ENCODE assay signal across 20 cellular contexts in the genomic region with DNA sequence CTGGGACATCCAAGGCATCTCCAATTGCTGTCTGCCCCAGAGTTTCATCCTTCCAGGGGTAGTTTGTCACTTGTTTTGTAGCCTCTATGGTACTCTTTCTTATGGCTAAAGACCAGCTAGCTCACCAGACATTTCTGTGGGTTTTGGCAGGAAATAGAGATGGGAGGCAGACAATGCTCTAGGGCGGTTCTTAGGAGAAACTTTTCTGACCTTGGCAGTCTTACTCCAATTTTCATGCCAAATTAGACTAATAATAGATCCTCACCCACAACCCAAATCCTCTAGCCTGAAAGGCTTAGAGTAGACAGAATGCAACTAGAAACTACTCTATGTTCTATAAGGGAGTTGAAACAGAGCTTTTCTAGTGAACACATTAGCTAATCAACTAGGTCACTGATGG.
DNase-seq lines count a peak whose midpoint lies in the region; ATAC-seq, FAIRE-seq and TF ChIP-seq lines count a peak whose summit lies in the region.
"Had no signal": no experiment of that assay in that cellular context is flagged by ENCODE, and none has a peak within 500 bp of the region (broad histone marks: within the 10 kb centered on the region; RNA-seq: fewer than 3 reads in every experiment).

No MANE protein-coding gene starts in this region.

- H3K56ac ChIP-seq in H1 (replicated peaks; ENCODE audit: insufficient read length, low read depth, low read length) = no peak overlapping the region

- H3K36me3 ChIP-seq in heart right ventricle (no peaks in the 10 kb centered on the region), SK-N-MC (ENCODE audit: insufficient read depth, low read length) (no peaks in the 10 kb centered on the region), H1 (ENCODE audit: control insufficient read depth in 2 of 4, insufficient read depth in 4 of 4, low read length in 3 of 4) (no peaks in the 10 kb centered on the region), skeletal muscle tissue (ENCODE audit: control insufficient read depth in 3 of 3, insufficient read depth in 3 of 3, low read length in 3 of 3) (no peaks in the 10 kb centered on the region)
- H3K36me3 ChIP-seq: colonic mucosa, SJSA1, upper lobe of right lung had no signal

- intact Hi-C loops in heart right ventricle (cut with DNase I) (loop anchor here (5.0 to 10.0 kb wide), 7 partner anchors 242 to 535 kb away; a partner anchor contains a TSS), Right ventricle myocardium inferior (cut with DNase I) (no loop called here)

- no peak overlapping the region for H3K23ac ChIP-seq in H1 (ENCODE audit: insufficient read length)

- peak overlapping the region; percentile 3 for H4K91ac ChIP-seq in H1 (replicated peaks; ENCODE audit: insufficient read length, low read length)

- H4K8ac ChIP-seq in H1 (ENCODE audit: extremely low read depth, insufficient read depth, low read length) = no peak overlapping the region

- no peak overlapping the region for H3K4me3 ChIP-seq in heart right ventricle
- no peak overlapping the region for H3K4me3 ChIP-seq in SK-N-MC
- H3K4me3 ChIP-seq in H1 (ENCODE audit: extremely low read depth in 1 of 4, insufficient read depth in 2 of 4, low read depth in 3 of 4, low read length in 4 of 4) = no peak overlapping the region
- peak overlapping the region in 1 of 3 donors; percentile 10 for H3K4me3 ChIP-seq in skeletal muscle tissue (ENCODE audit: low read length in 3 of 3)
- H3K4me3 ChIP-seq: colonic mucosa, SJSA1, upper lobe of right lung had no signal

- WGBS in heart right ventricle, 2 donors = 5 to 11% methylated on average over 1 of the region's 1 CpG
- 90% methylated on average over 1 of the region's 1 CpG; no CpG with 5 or more reads in 1 of the 2 experiments for WGBS in H1 (ENCODE audit: extremely low coverage in 1 of 2, insufficient coverage in 1 of 2, insufficient read length in 1 of 2, insufficient replicate concordance in 2 of 2, low coverage in 1 of 2, low lambda C conversion rate in 2 of 2, missing lambda C conversion rate in 1 of 2), 2 experiments

- H3K9ac ChIP-seq in SK-N-MC (ENCODE audit: insufficient read length) = no peak overlapping the region
- no peak overlapping the region for H3K9ac ChIP-seq in H1 (replicated peaks in 1 of 4; ENCODE audit: extremely low read depth in 1 of 4, low read depth in 3 of 4, low read length in 3 of 4)
- no peak overlapping the region for H3K9ac ChIP-seq in skeletal muscle tissue (ENCODE audit: low read depth in 1 of 3, low read length in 3 of 3)

- H2BK15ac ChIP-seq in H1 (ENCODE audit: low read length) = no peak overlapping the region

- H3K4me1 ChIP-seq in heart right ventricle = peaks cover 7 to 37% (median 30%) of the 10 kb centered on the region in 9 donors
- H3K4me1 ChIP-seq in H1 (replicated peaks in 1 of 4; ENCODE audit: control insufficient read depth in 3 of 4, insufficient read depth in 4 of 4, low read length in 3 of 4) = peaks cover 0 to 9% (median 3%) of the 10 kb centered on the region in 4 experiments; a peak in 4 of 7 replicates
- peaks cover 12 to 27% (median 19%) of the 10 kb centered on the region in 3 donors for H3K4me1 ChIP-seq in skeletal muscle tissue (ENCODE audit: control insufficient read depth in 3 of 3, insufficient read depth in 3 of 3, low read length in 3 of 3)

- no peaks in the 10 kb centered on the region; a peak in 1 of 4 replicates for H3K79me2 ChIP-seq in H1 (ENCODE audit: control insufficient read depth in 1 of 2, insufficient read depth in 2 of 2, low read length in 2 of 2)

- ATAC-seq in heart right ventricle (peak in 5 of 8 donors; percentile 27 to 47 (median 33)), Right ventricle myocardium inferior (no peak), HG03095 (IDR thresholded peaks at IDR 0.05; ENCODE audit: unreplicated experiment) (no peak)
- ATAC-seq: CD8-positive, alpha-beta T cell; HCT116; stimulated activated naive B cell treated with anti-CD40 and anti-IgM and Interleukin-4, amounts not matched to agents 10 μg/mL and 1 μg/mL and 100 μg/mL, for 72 hours; upper lobe of right lung had no signal

- CTCF ChIA-PET in H1 (lab: Charles Lee; ENCODE audit: partially characterized antibody) = interaction anchor here (1.1 to 5.2 kb wide), 11 partner anchors 9 to 572 kb away, joined by 3 to 25 read pairs (median 4); no protein-coding TSS in a partner anchor

- H3K23me2 ChIP-seq in H1 (ENCODE audit: low read depth, low read length) = no peaks in the 10 kb centered on the region

- no peak for TF ChIP-seq POLR2A in H1 (IDR thresholded peaks at IDR 0.05; ENCODE audit: control extremely low read depth in 1 of 2, low read depth in 2 of 2, low read length in 2 of 2)

- TF ChIP-seq RAD21 in H1 (IDR thresholded peaks at IDR 0.05 in 1 of 2, conservative IDR thresholded peaks at IDR 0.05 in 1 of 2; ENCODE audit: low read depth in 2 of 2, low read length in 2 of 2) = no peak

- no peaks in the 10 kb centered on the region for H3K79me1 ChIP-seq in H1 (ENCODE audit: low read depth, low read length)

- FAIRE-seq in H1 (lab: Jason Lieb, UNC) = no peak
- FAIRE-seq: A204.1, GM12892 had no signal

- no peak overlapping the region for H3K14ac ChIP-seq in H1 (ENCODE audit: insufficient read length)

- no peaks in the 10 kb centered on the region for H3K9me3 ChIP-seq in heart right ventricle
- no peaks in the 10 kb centered on the region for H3K9me3 ChIP-seq in SK-N-MC (ENCODE audit: low read depth, low read length)
- H3K9me3 ChIP-seq in H1 (ENCODE audit: insufficient read depth in 2 of 2, low read depth in 1 of 2, low read length in 1 of 2) = no peaks in the 10 kb centered on the region
- H3K9me3 ChIP-seq in skeletal muscle tissue (ENCODE audit: control insufficient read depth in 3 of 3, low read length in 3 of 3) = no peaks in the 10 kb centered on the region
- H3K9me3 ChIP-seq: colonic mucosa, SJSA1, upper lobe of right lung had no signal

- H2BK5ac ChIP-seq in H1 (ENCODE audit: low read depth, low read length) = no peak overlapping the region

- no peak for TF ChIP-seq EP300 in H1 (IDR thresholded peaks at IDR 0.05; ENCODE audit: borderline replicate concordance in 1 of 2, low read depth in 2 of 2, low read length in 2 of 2)

- DNase-seq in heart right ventricle = peak in 1 of 2 donors; percentile 17
- DNase-seq in Right ventricle myocardium inferior (ENCODE audit: missing footprints) = no peak
- no peak for DNase-seq in SK-N-MC (ENCODE audit: low read depth, low spot score)
- DNase-seq in H1 (ENCODE audit: low read depth in 1 of 2, low spot score in 2 of 2) = no peak
- DNase-seq in inferior parietal cortex (ENCODE audit: extremely low spot score) = no peak
- DNase-seq in DMS53 treated with DMSO at 0.1 percent for 48 hours (lab: John Stamatoyannopoulos, UW; ENCODE audit: unreplicated experiment) = no peak
- DNase-seq: activated CD4-positive, alpha-beta memory T cell treated with anti-CD3 and anti-CD28 coated beads, Interleukin-2, amount 10 ng/mL, durations not matched to agents 7 days and 5 days; CD8-positive, alpha-beta T cell; colonic mucosa; head of caudate nucleus; kidney glomerular epithelial cell; NCI-H1417; stimulated activated naive B cell treated with anti-CD40 and anti-IgM and Interleukin-4, amounts not matched to agents 10 μg/mL and 1 μg/mL and 100 μg/mL, for 72 hours; upper lobe of right lung had no signal

- H2BK120ac ChIP-seq in H1 (replicated peaks; ENCODE audit: low read depth, low read length) = no peak overlapping the region

- H4K5ac ChIP-seq in H1 (ENCODE audit: insufficient read length, low read depth, low read length) = no peak overlapping the region

- H2AK5ac ChIP-seq in H1 (ENCODE audit: low read depth, low read length) = no peak overlapping the region

- TF ChIP-seq CTCF in heart right ventricle (IDR thresholded peaks at IDR 0.05) = no peak
- TF ChIP-seq CTCF in H1 (IDR thresholded peaks at IDR 0.05; ENCODE audit: control extremely low read depth in 1 of 3, insufficient read depth in 1 of 3, low read depth in 1 of 3, low read length in 3 of 3) = no peak

- no peak overlapping the region for H3K4me2 ChIP-seq in H1 (ENCODE audit: insufficient read depth in 1 of 2, low read depth in 2 of 2, low read length in 2 of 2)

- no peak overlapping the region for H2BK20ac ChIP-seq in H1 (ENCODE audit: low read length)

- H2BK12ac ChIP-seq in H1 (ENCODE audit: low read depth, low read length) = no peak overlapping the region

- no peaks in the 10 kb centered on the region for H4K20me1 ChIP-seq in H1 (replicated peaks in 1 of 2; ENCODE audit: control insufficient read depth in 1 of 2, insufficient read depth in 2 of 2, low read length in 2 of 2)

- peak overlapping the region in 1 of 10 donors; percentile 29 for H3K27ac ChIP-seq in heart right ventricle
- H3K27ac ChIP-seq in SK-N-MC = peak overlapping the region; percentile 75; the same call in 1 of the 2 replicates
- H3K27ac ChIP-seq in H1 (ENCODE audit: low read depth, low read length) = no peak overlapping the region
- H3K27ac ChIP-seq in skeletal muscle tissue (ENCODE audit: low read depth, low read length) = peak overlapping the region; percentile 4
- H3K27ac ChIP-seq: colonic mucosa, SJSA1 had no signal

- H2AFZ ChIP-seq in H1 (ENCODE audit: low read length) = no peak overlapping the region

- POLR2A ChIA-PET in H1 (lab: Charles Lee; ENCODE audit: partially characterized antibody) = interaction anchor here (1.0 kb wide), 1 partner anchor 11 kb away, joined by 3 read pairs; no protein-coding TSS in a partner anchor

- H3K27me3 ChIP-seq in heart right ventricle = no peaks in the 10 kb centered on the region
- no peaks in the 10 kb centered on the region for H3K27me3 ChIP-seq in H1 (replicated peaks in 1 of 4; ENCODE audit: control insufficient read depth in 3 of 4, extremely low read depth in 1 of 4, insufficient read depth in 3 of 4, low read length in 3 of 4)
- no peaks in the 10 kb centered on the region for H3K27me3 ChIP-seq in skeletal muscle tissue (ENCODE audit: control insufficient read depth in 3 of 3, insufficient read depth in 3 of 3, low read length in 3 of 3)
- H3K27me3 ChIP-seq: colonic mucosa, SJSA1, upper lobe of right lung had no signal

- no peak overlapping the region for H3K18ac ChIP-seq in H1 (ENCODE audit: extremely low read depth, low read length)

- H3K4ac ChIP-seq in H1 (replicated peaks; ENCODE audit: insufficient read length, low read depth, low read length) = no peak overlapping the region

TF ChIP-seq in H1, 55 proteins besides CTCF, POLR2A, EP300 and RAD21 (continues in another document):
- no peak for TF ChIP-seq SRF (IDR thresholded peaks at IDR 0.05; ENCODE audit: low read depth, low read length)
- TF ChIP-seq ASH2L (IDR thresholded peaks at IDR 0.05; ENCODE audit: low read length) = no peak
- TF ChIP-seq RXRA (IDR thresholded peaks at IDR 0.05; ENCODE audit: insufficient read depth, low read depth, low read length) = no peak
- TF ChIP-seq TAF1 (IDR thresholded peaks at IDR 0.05; ENCODE audit: low read depth, low read length) = no peak
- TF ChIP-seq, protein P1, sequence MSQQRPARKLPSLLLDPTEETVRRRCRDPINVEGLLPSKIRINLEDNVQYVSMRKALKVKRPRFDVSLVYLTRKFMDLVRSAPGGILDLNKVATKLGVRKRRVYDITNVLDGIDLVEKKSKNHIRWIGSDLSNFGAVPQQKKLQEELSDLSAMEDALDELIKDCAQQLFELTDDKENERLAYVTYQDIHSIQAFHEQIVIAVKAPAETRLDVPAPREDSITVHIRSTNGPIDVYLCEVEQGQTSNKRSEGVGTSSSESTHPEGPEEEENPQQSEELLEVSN (IDR thresholded peaks at IDR 0.05) = no peak
- TF ChIP-seq SP4 (IDR thresholded peaks at IDR 0.05; ENCODE audit: low read length) = no peak

Comparison
In these comparisons a context has a peak if more than half of its experiments do, and no peak if none do; other contexts are left out.
1. ATAC-seq: peak in heart right ventricle (5 of 8); none in Right ventricle myocardium inferior (single experiment) and HG03095 (single experiment).